In the genomic region with DNA sequence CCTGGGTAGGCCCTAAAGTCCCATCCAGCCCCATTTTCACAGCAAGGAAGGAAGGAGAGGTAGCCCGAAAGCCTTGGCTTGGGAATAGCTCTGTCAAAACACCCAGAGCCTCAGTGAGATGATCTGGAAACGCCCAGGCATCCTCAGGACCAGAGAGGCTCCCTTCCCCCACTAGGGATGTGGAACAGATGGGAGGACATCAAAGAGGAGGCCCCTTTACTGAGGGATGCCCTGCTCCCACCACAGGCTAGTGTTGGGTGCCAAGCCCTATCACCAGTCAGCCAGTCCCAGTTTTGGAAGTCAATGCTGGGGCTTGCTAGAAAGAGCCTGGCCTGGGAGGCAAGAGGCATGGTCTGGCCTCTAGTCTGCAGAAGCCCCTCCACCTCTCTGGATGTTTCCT, we compare ENCODE assay signal across 20 cellular contexts. TPM values are rescaled to one million over a fixed set of nuclear protein-coding genes. Genes with fewer than 3 reads are reported as not detected.
DNase-seq lines count a peak whose midpoint lies in the region; ATAC-seq, FAIRE-seq and TF ChIP-seq lines count a peak whose summit lies in the region.
"Had no signal": no experiment of that assay in that cellular context is flagged by ENCODE, and none has a peak within 500 bp of the region (broad histone marks: within the 10 kb centered on the region; RNA-seq: fewer than 3 reads in every experiment).

No MANE protein-coding gene starts in this region.

- peaks cover 5% of the 10 kb centered on the region for H3K36me3 Mint-ChIP-seq in stimulated activated effector memory CD8-positive, alpha-beta T cell treated with anti-CD3 and anti-CD28 coated beads, Interleukin-12 subunit alpha, Interleukin-12 subunit beta, amount 100 ng/mL, for 72 hours
- H3K36me3 Mint-ChIP-seq: CD4-positive, CD25-positive, alpha-beta regulatory T cell had no signal

- no peaks in the 10 kb centered on the region for H3K9me3 ChIP-seq in kidney (ENCODE audit: control insufficient read depth in 1 of 2, low read length in 2 of 2)
- H3K9me3 ChIP-seq: BE2C had no signal

- no peak overlapping the region for H3K4me3 ChIP-seq in kidney (ENCODE audit: low read length in 2 of 2)

- no peak overlapping the region for H3K27ac ChIP-seq in kidney (ENCODE audit: low read depth in 2 of 2, low read length in 2 of 2)

- no peak overlapping the region for H3K9ac ChIP-seq in kidney (ENCODE audit: low read length in 2 of 2)

- H3K9me3 Mint-ChIP-seq in stimulated activated effector memory CD8-positive, alpha-beta T cell treated with anti-CD3 and anti-CD28 coated beads, Interleukin-12 subunit alpha, Interleukin-12 subunit beta, amount 100 ng/mL, for 72 hours = no peaks in the 10 kb centered on the region
- H3K9me3 Mint-ChIP-seq: HFFc6 had no signal

- no peak for FAIRE-seq in kidney (lab: Jason Lieb, UNC)
- FAIRE-seq: A204.1 had no signal

- H3K4me1 Mint-ChIP-seq in stimulated activated effector memory CD8-positive, alpha-beta T cell treated with anti-CD3 and anti-CD28 coated beads, Interleukin-12 subunit alpha, Interleukin-12 subunit beta, amount 100 ng/mL, for 72 hours = no peaks in the 10 kb centered on the region

- intact Hi-C loops in kidney (cut with DNase I) = no loop called here

- peaks cover 0 to 11% of the 10 kb centered on the region in 2 donors for H3K4me1 ChIP-seq in kidney (ENCODE audit: control insufficient read depth in 1 of 2, insufficient read depth in 1 of 2, low read depth in 1 of 2, low read length in 2 of 2)

- TF ChIP-seq CTCF in kidney (IDR thresholded peaks at IDR 0.05; ENCODE audit: borderline replicate concordance, extremely low read depth, insufficient read depth) = no peak

- no peak overlapping the region for H3K4me3 Mint-ChIP-seq in stimulated activated effector memory CD8-positive, alpha-beta T cell treated with anti-CD3 and anti-CD28 coated beads, Interleukin-12 subunit alpha, Interleukin-12 subunit beta, amount 100 ng/mL, for 72 hours
- H3K4me3 Mint-ChIP-seq: CD4-positive, CD25-positive, alpha-beta regulatory T cell; HFFc6 had no signal

- H3K27ac Mint-ChIP-seq in stimulated activated effector memory CD8-positive, alpha-beta T cell treated with anti-CD3 and anti-CD28 coated beads, Interleukin-12 subunit alpha, Interleukin-12 subunit beta, amount 100 ng/mL, for 72 hours = peak overlapping the region; percentile 20
- H3K27ac Mint-ChIP-seq: CD4-positive, CD25-positive, alpha-beta regulatory T cell; HFFc6 had no signal

- no peak for ATAC-seq in activated CD4-positive, CD25-positive, alpha-beta regulatory T cell treated with anti-CD3 and anti-CD28 coated beads, Interleukin-2, amount 50 U/mL, for 24 hours
- no peak for ATAC-seq in stimulated activated effector memory CD8-positive, alpha-beta T cell treated with anti-CD3 and anti-CD28 coated beads, Interleukin-12 subunit alpha, Interleukin-12 subunit beta, amount 100 ng/mL, for 72 hours
- ATAC-seq in HG03159 (IDR thresholded peaks at IDR 0.05; ENCODE audit: unreplicated experiment) = no peak

- H3K36me3 ChIP-seq in kidney (ENCODE audit: control insufficient read depth in 1 of 2, insufficient read depth in 2 of 2, low read length in 2 of 2) = no peaks in the 10 kb centered on the region
- H3K36me3 ChIP-seq: BE2C had no signal

- peak; percentile 1 for DNase-seq in activated CD4-positive, CD25-positive, alpha-beta regulatory T cell treated with anti-CD3 and anti-CD28 coated beads, Interleukin-2, amount 50 U/mL, for 72 hours
- peak; percentile 41 for DNase-seq in NCI-H2171 (lab: John Stamatoyannopoulos, UW)
- DNase-seq in kidney = peak; percentile 21
- DNase-seq in stimulated activated effector memory CD8-positive, alpha-beta T cell treated with anti-CD3 and anti-CD28 coated beads, Interleukin-12 subunit alpha, Interleukin-12 subunit beta, amount 100 ng/mL, for 72 hours (ENCODE audit: low spot score in 2 of 2) = no peak
- no peak for DNase-seq in 8988T
- DNase-seq: BE2C; CD4-positive, CD25-positive, alpha-beta regulatory T cell; COR-L47; GF-D8; HFFc6; KG1; NCI-H1105 treated with DMSO at 0.1 percent for 48 hours; NCI-H2081 treated with DMSO at 0.1 percent for 48 hours; NCI-H510A; NCI-H774; SHP77 had no signal

RNA-seq across cellular contexts. Expression of gene TPPP3, which starts 4.7 kb away (rescaled TPM):
- total RNA-seq in kidney = 8.2 TPM
- 108 TPM for polyA plus RNA-seq in kidney (ENCODE audit: insufficient read depth, low read depth, low replicate concordance)
- total RNA-seq: CD4-positive, CD25-positive, alpha-beta regulatory T cell had no signal
- polyA plus RNA-seq: CD4-positive, CD25-positive, alpha-beta regulatory T cell had no signal

RNA-seq across cellular contexts. Expression of gene ZDHHC1, which starts 27.7 kb away (rescaled TPM):
- total RNA-seq in kidney = 23.6 TPM
- polyA plus RNA-seq in kidney (ENCODE audit: insufficient read depth, low read depth, low replicate concordance) = 14.6 TPM
- total RNA-seq: CD4-positive, CD25-positive, alpha-beta regulatory T cell had no signal

RNA-seq across cellular contexts. Expression of gene HSD11B2, which starts 42.3 kb away (rescaled TPM):
- 139 TPM for total RNA-seq in kidney
- 1,022 TPM for polyA plus RNA-seq in kidney (ENCODE audit: insufficient read depth, low read depth, low replicate concordance)
- total RNA-seq: CD4-positive, CD25-positive, alpha-beta regulatory T cell; HFFc6; RPMI7951 had no signal
- polyA plus RNA-seq: CD4-positive, CD25-positive, alpha-beta regulatory T cell had no signal

Comparison
In these comparisons a context has a peak if more than half of its experiments do, and no peak if none do; other contexts are left out.
1. DNase-seq: peak in activated CD4-positive, CD25-positive, alpha-beta regulatory T cell treated with anti-CD3 and anti-CD28 coated beads, Interleukin-2, amount 50 U/mL, for 72 hours (single experiment), NCI-H2171 (single experiment) and kidney (single experiment); none in stimulated activated effector memory CD8-positive, alpha-beta T cell treated with anti-CD3 and anti-CD28 coated beads, Interleukin-12 subunit alpha, Interleukin-12 subunit beta, amount 100 ng/mL, for 72 hours (0 of 2) and 8988T (single experiment).